1 cellular context compared by ENCODE assay signal in genomic region chr6:44253307-44254101, GRCh38.
TF ChIP-seq lines count a peak whose summit lies in the region.

No MANE protein-coding gene starts in this region.

TF ChIP-seq in GM12878, 131 proteins besides CTCF, POLR2A, EP300 and RAD21:
- TF ChIP-seq STAT3 (IDR thresholded peaks at IDR 0.05; ENCODE audit: low read depth, low read length) = no peak
- TF ChIP-seq SMC3 (IDR thresholded peaks at IDR 0.05; ENCODE audit: borderline replicate concordance, low read length) = peak; percentile 37; the same call in 1 of the 2 replicates
- TF ChIP-seq POLR2AphosphoS5 (IDR thresholded peaks at IDR 0.05; ENCODE audit: low read length) = peak; percentile 67; the same call in 1 of the 2 replicates
- TF ChIP-seq ZBED1 (IDR thresholded peaks at IDR 0.05; ENCODE audit: borderline replicate concordance) = peak; percentile 19; the same call in 1 of the 2 replicates
- TF ChIP-seq POLR2AphosphoS2 (IDR thresholded peaks at IDR 0.05; ENCODE audit: low read depth, low read length) = peak; percentile 62; the same call in 1 of the 2 replicates
- TF ChIP-seq TAF1 (IDR thresholded peaks at IDR 0.05; ENCODE audit: borderline replicate concordance, low read depth, low read length) = no peak
